18 cellular contexts compared by ENCODE assay signal in the genomic region with DNA sequence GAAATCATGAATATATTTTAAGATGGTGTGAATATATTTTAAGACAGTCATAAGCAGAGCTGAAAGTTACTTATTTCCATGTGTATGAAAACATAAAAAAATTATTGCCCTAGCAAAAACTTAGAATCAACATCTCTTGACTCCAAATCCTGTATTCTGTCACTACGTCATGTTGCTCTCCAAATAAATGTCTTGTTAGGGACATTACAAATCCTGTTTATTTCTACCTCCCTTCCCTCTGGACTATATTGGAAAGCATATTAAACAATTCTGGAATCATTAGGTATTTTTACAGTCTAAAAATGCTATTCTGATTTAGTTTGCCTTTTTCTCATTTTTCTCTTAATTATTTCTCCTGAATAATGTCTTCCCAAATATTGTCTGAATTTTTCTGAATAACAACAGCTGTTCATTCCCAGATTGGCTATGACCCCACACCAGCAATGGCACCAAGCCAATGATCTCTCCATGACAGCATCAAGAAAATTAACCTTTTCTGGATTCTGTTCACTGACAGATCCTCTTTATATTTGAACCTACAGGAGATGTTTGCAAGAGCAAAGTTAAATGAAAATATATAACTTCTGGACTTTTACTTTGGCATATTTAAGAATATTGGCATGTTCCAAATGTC.
DNase-seq lines count a peak whose midpoint lies in the region; ATAC-seq and TF ChIP-seq lines count a peak whose summit lies in the region.
"Had no signal": no experiment of that assay in that cellular context is flagged by ENCODE, and none has a peak within 500 bp of the region (broad histone marks: within the 10 kb centered on the region; RNA-seq: fewer than 3 reads in every experiment).

No MANE protein-coding gene starts in this region.

- H3K4me1 ChIP-seq in heart left ventricle: peaks cover 0 to 21% (median 2%) of the 10 kb centered on the region in 12 donors

- peak overlapping the region in 2 of 3 experiments; percentile 10 to 13 for H3K27ac Mint-ChIP-seq in nephron
- H3K27ac Mint-ChIP-seq: B cell; CD4-positive, alpha-beta T cell; GM23338 had no signal

- H3K9me3 ChIP-seq in heart left ventricle: peaks cover 0 to 21% (median 4%) of the 10 kb centered on the region in 12 donors

- H3K4me1 Mint-ChIP-seq in nephron: peaks cover 51% of the 10 kb centered on the region
- H3K4me1 Mint-ChIP-seq: B cell had no signal

- H3K4me3 Mint-ChIP-seq in nephron: no peak overlapping the region
- H3K4me3 Mint-ChIP-seq: B cell; CD4-positive, alpha-beta T cell; GM23338 had no signal

- 54 to 65% (median 59%) methylated on average over 1 of the region's 1 CpG for WGBS in heart left ventricle, 4 donors

- no peak overlapping the region for H3K4me3 ChIP-seq in heart left ventricle
- H3K4me3 ChIP-seq: GM23338 had no signal

- TF ChIP-seq POLR2A in heart left ventricle (IDR thresholded peaks at IDR 0.05): no peak

- peak in 1 of 4 donors; percentile 48 for ATAC-seq in heart left ventricle
- ATAC-seq: GM23338 had no signal

- DNase-seq in NCI-H446 treated with DMSO at 0.1 percent for 48 hours (lab: John Stamatoyannopoulos, UW): peak; percentile 63
- DNase-seq in heart left ventricle: peak in 4 of 5 donors; percentile 27 to 58 (median 46)
- no peak for DNase-seq in germinal center (ENCODE audit: low spot score)
- no peak for DNase-seq in NCI-H345 (lab: John Stamatoyannopoulos, UW)
- DNase-seq in AG20443 (ENCODE audit: low spot score): no peak
- DNase-seq: Calu3; CD4-positive, alpha-beta T cell; DND-41; MM.1S; NCI-H1105 treated with DMSO at 0.1 percent for 48 hours; NCI-H2029; NCI-H526 treated with DMSO at 0.1 percent for 48 hours; RPMI8226 had no signal

- intact Hi-C loops in heart left ventricle (cut with DNase I): no loop called here

- TF ChIP-seq CTCF in heart left ventricle (IDR thresholded peaks at IDR 0.05) (no peak), nephron (IDR thresholded peaks at IDR 0.05; ENCODE audit: unreplicated experiment in 3 of 3) (no peak)

- H3K36me3 ChIP-seq in heart left ventricle: no peaks in the 10 kb centered on the region

- no peaks in the 10 kb centered on the region for H3K27me3 ChIP-seq in heart left ventricle

- no peaks in the 10 kb centered on the region for H3K27me3 Mint-ChIP-seq in nephron (ENCODE audit: low read depth)
- H3K27me3 Mint-ChIP-seq: B cell; CD4-positive, alpha-beta T cell had no signal

- peak overlapping the region in 5 of 12 donors; percentile 16 to 56 (median 21) for H3K27ac ChIP-seq in heart left ventricle
- H3K27ac ChIP-seq: KMS-11 had no signal

- H3K9me3 Mint-ChIP-seq in nephron: peaks cover 3% of the 10 kb centered on the region
- H3K9me3 Mint-ChIP-seq: CD4-positive, alpha-beta T cell; GM23338 had no signal

- no peak for TF ChIP-seq EP300 in Ishikawa (IDR thresholded peaks at IDR 0.05; ENCODE audit: borderline replicate concordance)

- TF ChIP-seq RAD21 in Ishikawa (IDR thresholded peaks at IDR 0.05; ENCODE audit: low read depth): no peak

- no peaks in the 10 kb centered on the region for H3K36me3 Mint-ChIP-seq in nephron (ENCODE audit: low read depth)

TF ChIP-seq in Ishikawa, 13 proteins besides CTCF, POLR2A, EP300 and RAD21:
- no peak for TF ChIP-seq FOXM1 (IDR thresholded peaks at IDR 0.05; ENCODE audit: borderline replicate concordance, low read depth)
- TF ChIP-seq NFIC (IDR thresholded peaks at IDR 0.05): peak; percentile 23; the same call in 1 of the 2 replicates

Comparison
In these comparisons a context has a peak if more than half of its experiments do, and no peak if none do; other contexts are left out.
1. DNase-seq: peak in NCI-H446 treated with DMSO at 0.1 percent for 48 hours (single experiment) and heart left ventricle (4 of 5); none in germinal center (single experiment), NCI-H345 (single experiment) and AG20443 (single experiment).